In the genomic region with DNA sequence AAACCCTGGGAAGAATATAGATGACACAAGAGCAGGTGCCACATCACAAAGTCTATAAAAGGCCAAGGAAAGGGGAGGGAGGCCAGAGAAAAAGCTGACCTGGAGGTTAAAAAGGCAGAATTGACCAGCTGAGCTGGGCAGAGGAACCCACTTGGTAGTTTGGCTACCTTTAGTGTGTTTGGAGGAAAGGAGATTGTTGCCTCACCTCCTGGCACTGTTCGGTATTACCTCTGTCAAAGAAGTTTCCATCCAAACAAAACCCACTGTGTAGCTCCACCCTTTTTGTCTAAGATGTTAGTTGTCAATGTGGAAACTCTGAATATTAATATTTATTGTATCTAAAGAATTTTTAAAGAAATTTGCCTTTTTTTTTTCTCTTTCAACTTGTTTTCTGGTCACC, we compare ENCODE assay signal across 11 cellular contexts. TPM values are rescaled to one million over a fixed set of nuclear protein-coding genes. Genes with fewer than 3 reads are reported as not detected.
A peak's percentile ranks its signal among the peaks of the same experiment; 100 is the strongest.
DNase-seq lines count a peak whose midpoint lies in the region; ATAC-seq and TF ChIP-seq lines count a peak whose summit lies in the region.
"Had no signal": no experiment of that assay in that cellular context is flagged by ENCODE, and none has a peak within 500 bp of the region (broad histone marks: within the 10 kb centered on the region; RNA-seq: fewer than 3 reads in every experiment).

No MANE protein-coding gene starts in this region.

- intact Hi-C loops in mucosa of descending colon (cut with DNase I, micrococcal nuclease), result no loop called here

- DNase-seq in cerebellar cortex (ENCODE audit: low spot score), result peak; percentile 4
- no peak for DNase-seq in mucosa of descending colon
- no peak for DNase-seq in NCI-H2196 treated with DMSO at 0.1 percent for 48 hours (lab: John Stamatoyannopoulos, UW; ENCODE audit: unreplicated experiment)
- DNase-seq in amniotic stem cell (lab: John Stamatoyannopoulos, UW), result no peak
- DNase-seq in SKM-1 (lab: John Stamatoyannopoulos, UW; ENCODE audit: unreplicated experiment), result no peak
- no peak for DNase-seq in occipital lobe (lab: John Stamatoyannopoulos, UW)
- DNase-seq: activated CD8-positive, alpha-beta memory T cell treated with anti-CD3 and anti-CD28 coated beads, Interleukin-2, amount 50 U/mL, for 48 hours; NCI-H1930; nucleus accumbens had no signal

- H3K4me3 ChIP-seq in mucosa of descending colon, result no peak overlapping the region

- H3K4me1 ChIP-seq in mucosa of descending colon (ENCODE audit: low read depth), result peaks cover 10% of the 10 kb centered on the region

- H3K9me3 ChIP-seq in mucosa of descending colon, result no peaks in the 10 kb centered on the region

- H3K36me3 ChIP-seq in mucosa of descending colon (ENCODE audit: low read depth), result no peaks in the 10 kb centered on the region

- TF ChIP-seq CTCF in GM12872 (IDR thresholded peaks at IDR 0.05; ENCODE audit: insufficient read depth, low read depth, low read length) (peak; percentile 44; the same call in 2 of the 3 replicates), LNCAP (IDR thresholded peaks at IDR 0.05) (0 out of 2 replicates have a peak, but pooled peaks have one; percentile 16), mucosa of descending colon (IDR thresholded peaks at IDR 0.05) (no peak)

- ATAC-seq in mucosa of descending colon, result peak; percentile 51

RNA-seq across cellular contexts. Expression of a gene that starts 23.4 kb away (rescaled TPM):
- 10 to 100 TPM; 10.2 to 20.5 (median 14.3) TPM for total RNA-seq in mucosa of descending colon
- total RNA-seq in occipital lobe, result 8.7 TPM

RNA-seq across cellular contexts. Expression of a gene that starts 49.2 kb away (rescaled TPM):
- total RNA-seq in mucosa of descending colon (10 to 100 TPM; 34.0 to 51.3 (median 46.1) TPM), occipital lobe (42.1 TPM)

RNA-seq across cellular contexts. Expression of a gene that starts 49.3 kb away (rescaled TPM):
- total RNA-seq in mucosa of descending colon, result 10 to 100 TPM; 10.7 to 22.1 (median 11.4) TPM
- total RNA-seq in occipital lobe, result 9.0 TPM
